11 cellular contexts compared by ENCODE assay signal in the genomic region with DNA sequence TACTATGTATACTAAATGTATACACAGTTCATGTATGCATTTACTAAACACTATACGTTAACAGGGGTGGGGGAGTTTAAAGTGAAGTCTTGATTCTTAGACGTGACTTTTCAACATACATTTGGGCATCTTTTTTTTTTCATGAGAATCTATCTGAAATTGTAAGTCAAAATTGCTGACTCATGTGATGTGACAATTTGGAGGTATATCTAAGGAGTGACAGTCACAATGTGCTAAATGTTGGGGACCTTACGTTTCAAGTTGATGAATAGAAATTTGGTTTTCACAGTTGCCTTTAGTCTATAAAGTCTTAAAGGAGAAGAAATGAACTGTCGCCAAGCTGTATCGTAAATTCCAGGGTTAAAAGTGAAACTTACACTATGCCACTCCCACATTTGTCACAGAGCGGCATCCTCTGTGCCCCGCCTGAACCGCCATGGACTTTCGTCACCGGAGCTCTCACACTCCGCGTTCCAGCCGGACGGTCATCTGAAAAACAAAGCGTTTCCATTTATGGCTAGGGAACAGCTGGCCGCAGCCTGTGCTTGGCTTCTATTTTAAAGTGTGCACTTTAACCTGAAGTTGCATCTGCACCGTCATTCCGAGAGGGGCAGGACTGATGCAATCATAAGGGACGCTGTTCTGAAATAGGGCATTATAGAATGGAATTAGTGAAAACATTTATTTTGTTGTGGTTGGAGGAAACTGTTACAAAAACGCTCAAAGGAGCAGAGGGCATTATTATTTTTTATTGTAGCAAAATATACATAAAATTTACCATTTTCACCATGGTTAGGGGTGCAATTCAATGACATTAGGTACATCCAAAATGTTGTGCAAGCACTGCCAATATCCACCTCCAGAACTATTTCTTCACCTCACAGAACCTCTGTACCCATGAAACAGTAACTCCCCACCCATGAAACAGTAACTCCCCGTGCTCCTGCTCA. TPM values are rescaled to one million over a fixed set of nuclear protein-coding genes. Genes with fewer than 3 reads are reported as not detected.
DNase-seq lines count a peak whose midpoint lies in the region; ATAC-seq, FAIRE-seq and TF ChIP-seq lines count a peak whose summit lies in the region.
"Had no signal": no experiment of that assay in that cellular context is flagged by ENCODE, and none has a peak within 500 bp of the region (broad histone marks: within the 10 kb centered on the region; RNA-seq: fewer than 3 reads in every experiment).

No MANE protein-coding gene starts in this region.

- no peak for TF ChIP-seq RAD21 in H1 (IDR thresholded peaks at IDR 0.05 in 1 of 2, conservative IDR thresholded peaks at IDR 0.05 in 1 of 2; ENCODE audit: low read depth in 2 of 2, low read length in 2 of 2)

- no peak overlapping the region for H3K4me3 Mint-ChIP-seq in CD8-positive, alpha-beta T cell
- H3K4me3 Mint-ChIP-seq: memory B cell had no signal

- H2AK5ac ChIP-seq in H1 (ENCODE audit: low read depth, low read length) = no peak overlapping the region

- intact Hi-C loops in vagina (cut with DNase I) = loop anchor here (5.0 kb wide), 1 partner anchor 418 kb away; no protein-coding TSS in a partner anchor
- intact Hi-C loops in CD8-positive, alpha-beta T cell (cut with DNase I, micrococcal nuclease) = no loop called here

- POLR2A ChIA-PET in H1 (lab: Charles Lee; ENCODE audit: partially characterized antibody) = no interaction called here
- POLR2A ChIA-PET in CD8-positive, alpha-beta T cell (lab: Charles Lee) = no interaction called here

- H2BK20ac ChIP-seq in H1 (ENCODE audit: low read length) = no peak overlapping the region

- no peaks in the 10 kb centered on the region for H3K79me1 ChIP-seq in H1 (ENCODE audit: low read depth, low read length)

- H3K36me3 ChIP-seq in H1 (ENCODE audit: control insufficient read depth in 2 of 4, insufficient read depth in 4 of 4, low read length in 3 of 4) = peaks cover 0 to 8% (median 0%) of the 10 kb centered on the region in 4 experiments; a peak in 1 of 8 replicates
- H3K36me3 ChIP-seq in mucosa of rectum (ENCODE audit: control insufficient read depth in 2 of 2, insufficient read depth in 2 of 2, low read length in 2 of 2) = no peaks in the 10 kb centered on the region
- H3K36me3 ChIP-seq in vagina = no peaks in the 10 kb centered on the region
- no peaks in the 10 kb centered on the region for H3K36me3 ChIP-seq in CD8-positive, alpha-beta T cell (ENCODE audit: insufficient read depth, low read length)

- no peak overlapping the region for H3K18ac ChIP-seq in H1 (ENCODE audit: extremely low read depth, low read length)

- no peak overlapping the region for H3K14ac ChIP-seq in H1 (ENCODE audit: insufficient read length)

- H3K27me3 Mint-ChIP-seq in CD8-positive, alpha-beta T cell (ENCODE audit: low read depth) = peaks cover 29% of the 10 kb centered on the region

- H3K9ac ChIP-seq in H1 (replicated peaks in 1 of 4; ENCODE audit: extremely low read depth in 1 of 4, low read depth in 3 of 4, low read length in 3 of 4) (no peak overlapping the region), mucosa of rectum (ENCODE audit: low read depth in 1 of 2, low read length in 2 of 2) (peak overlapping the region in 1 of 2 donors; percentile 15)

- no peak overlapping the region for H2AFZ ChIP-seq in H1 (ENCODE audit: low read length)

- no peak overlapping the region for H2BK5ac ChIP-seq in H1 (ENCODE audit: low read depth, low read length)

- H3K79me2 ChIP-seq in H1 (ENCODE audit: control insufficient read depth in 1 of 2, insufficient read depth in 2 of 2, low read length in 2 of 2) = no peaks in the 10 kb centered on the region

- CTCF ChIA-PET in H1 (lab: Charles Lee; ENCODE audit: partially characterized antibody) = no interaction called here
- CTCF ChIA-PET in CD8-positive, alpha-beta T cell (lab: Charles Lee) = no interaction called here

- H4K20me1 ChIP-seq in H1 (replicated peaks in 1 of 2; ENCODE audit: control insufficient read depth in 1 of 2, insufficient read depth in 2 of 2, low read length in 2 of 2) = peaks cover 0 to 1% of the 10 kb centered on the region in 2 experiments

- H3K27ac Mint-ChIP-seq in CD8-positive, alpha-beta T cell = no peak overlapping the region
- H3K27ac Mint-ChIP-seq: memory B cell had no signal

- no peak for TF ChIP-seq CTCF in H1 (IDR thresholded peaks at IDR 0.05; ENCODE audit: control extremely low read depth in 1 of 3, insufficient read depth in 1 of 3, low read depth in 1 of 3, low read length in 3 of 3)
- no peak for TF ChIP-seq CTCF in vagina (IDR thresholded peaks at IDR 0.05)
- no peak for TF ChIP-seq CTCF in CD8-positive, alpha-beta T cell (IDR thresholded peaks at IDR 0.05)

- no peak overlapping the region for H2BK120ac ChIP-seq in H1 (replicated peaks; ENCODE audit: low read depth, low read length)

- TF ChIP-seq POLR2A in H1 (IDR thresholded peaks at IDR 0.05; ENCODE audit: control extremely low read depth in 1 of 2, low read depth in 2 of 2, low read length in 2 of 2) = no peak
- no peak for TF ChIP-seq POLR2A in vagina (IDR thresholded peaks at IDR 0.05)

- no peak overlapping the region for H3K56ac ChIP-seq in H1 (replicated peaks; ENCODE audit: insufficient read length, low read depth, low read length)

- H3K9me3 Mint-ChIP-seq in CD8-positive, alpha-beta T cell = no peaks in the 10 kb centered on the region

- H3K27ac ChIP-seq in H1 (ENCODE audit: low read depth, low read length) = no peak overlapping the region
- H3K27ac ChIP-seq in mucosa of rectum (ENCODE audit: low read depth in 2 of 2, low read length in 2 of 2) = peak overlapping the region; percentile 12 to 63
- peak overlapping the region; percentile 63 for H3K27ac ChIP-seq in vagina
- H3K27ac ChIP-seq in CD8-positive, alpha-beta T cell (ENCODE audit: low read depth, low read length) = no peak overlapping the region

- H4K8ac ChIP-seq in H1 (ENCODE audit: extremely low read depth, insufficient read depth, low read length) = no peak overlapping the region

- no peak overlapping the region for H4K5ac ChIP-seq in H1 (ENCODE audit: insufficient read length, low read depth, low read length)

- no peak overlapping the region for H2BK12ac ChIP-seq in H1 (ENCODE audit: low read depth, low read length)

- H3K4me1 Mint-ChIP-seq in CD8-positive, alpha-beta T cell (ENCODE audit: low read depth) = no peaks in the 10 kb centered on the region
- H3K4me1 Mint-ChIP-seq: memory B cell had no signal

- TF ChIP-seq EP300 in H1 (IDR thresholded peaks at IDR 0.05; ENCODE audit: borderline replicate concordance in 1 of 2, low read depth in 2 of 2, low read length in 2 of 2) = no peak

- no peak for ATAC-seq in CD8-positive, alpha-beta T cell
- ATAC-seq in HG03460 (IDR thresholded peaks at IDR 0.05; ENCODE audit: unreplicated experiment) = no peak
- ATAC-seq in GM18870 (IDR thresholded peaks at IDR 0.05; ENCODE audit: unreplicated experiment) = no peak

- H3K4me3 ChIP-seq in H1 (ENCODE audit: extremely low read depth in 1 of 4, insufficient read depth in 2 of 4, low read depth in 3 of 4, low read length in 4 of 4) (no peak overlapping the region), mucosa of rectum (ENCODE audit: low read length in 2 of 2) (peak overlapping the region; percentile 21 to 44), vagina (peak overlapping the region; percentile 18 to 22)
- no peak overlapping the region for H3K4me3 ChIP-seq in CD8-positive, alpha-beta T cell (ENCODE audit: low read depth, low read length)

- no peak overlapping the region for H3K4ac ChIP-seq in H1 (replicated peaks; ENCODE audit: insufficient read length, low read depth, low read length)

- H3K36me3 Mint-ChIP-seq in CD8-positive, alpha-beta T cell = no peaks in the 10 kb centered on the region
- H3K36me3 Mint-ChIP-seq: memory B cell had no signal

- no peak overlapping the region for H4K91ac ChIP-seq in H1 (replicated peaks; ENCODE audit: insufficient read length, low read length)

- no peak overlapping the region for H2BK15ac ChIP-seq in H1 (ENCODE audit: low read length)

- DNase-seq in LoVo (ENCODE audit: low spot score) (peak; percentile 84), H1 (ENCODE audit: low read depth in 1 of 2, low spot score in 2 of 2) (no peak), vagina (ENCODE audit: extremely low spot score in 2 of 2) (no peak), NCI-H1048 (lab: John Stamatoyannopoulos, UW) (no peak)
- no peak for DNase-seq in CD8-positive, alpha-beta T cell
- DNase-seq: dorsolateral prefrontal cortex had no signal

- H3K4me1 ChIP-seq in H1 (replicated peaks in 1 of 4; ENCODE audit: control insufficient read depth in 3 of 4, insufficient read depth in 4 of 4, low read length in 3 of 4) (peaks cover 0 to 5% (median 0%) of the 10 kb centered on the region in 4 experiments; a peak in 1 of 7 replicates), mucosa of rectum (ENCODE audit: control insufficient read depth in 2 of 2, insufficient read depth in 2 of 2, low read length in 2 of 2) (peaks cover 0 to 2% of the 10 kb centered on the region in 2 donors), vagina (no peaks in the 10 kb centered on the region)
- no peaks in the 10 kb centered on the region for H3K4me1 ChIP-seq in CD8-positive, alpha-beta T cell (ENCODE audit: insufficient read depth, low read length)

- H3K23ac ChIP-seq in H1 (ENCODE audit: insufficient read length) = no peak overlapping the region

- 94% methylated on average over 21 of the region's 21 CpGs; no CpG with 5 or more reads in 1 of the 2 experiments for WGBS in H1 (ENCODE audit: extremely low coverage in 1 of 2, insufficient coverage in 1 of 2, insufficient read length in 1 of 2, insufficient replicate concordance in 2 of 2, low coverage in 1 of 2, low lambda C conversion rate in 2 of 2, missing lambda C conversion rate in 1 of 2), 2 experiments

- peaks cover 7 to 11% of the 10 kb centered on the region in 2 experiments for H3K9me3 ChIP-seq in H1 (ENCODE audit: insufficient read depth in 2 of 2, low read depth in 1 of 2, low read length in 1 of 2)
- peaks cover 0 to 3% of the 10 kb centered on the region in 2 donors for H3K9me3 ChIP-seq in mucosa of rectum (ENCODE audit: control insufficient read depth in 2 of 2, low read length in 2 of 2)
- no peaks in the 10 kb centered on the region for H3K9me3 ChIP-seq in vagina
- no peaks in the 10 kb centered on the region for H3K9me3 ChIP-seq in CD8-positive, alpha-beta T cell (ENCODE audit: low read length)

- FAIRE-seq in H1 (lab: Jason Lieb, UNC) = no peak
- FAIRE-seq: H54 had no signal

- no peaks in the 10 kb centered on the region for H3K27me3 ChIP-seq in H1 (replicated peaks in 1 of 4; ENCODE audit: control insufficient read depth in 3 of 4, extremely low read depth in 1 of 4, insufficient read depth in 3 of 4, low read length in 3 of 4)
- H3K27me3 ChIP-seq in mucosa of rectum (ENCODE audit: control insufficient read depth in 2 of 2, insufficient read depth in 2 of 2, low read length in 2 of 2) = no peaks in the 10 kb centered on the region
- no peaks in the 10 kb centered on the region for H3K27me3 ChIP-seq in vagina
- H3K27me3 ChIP-seq in CD8-positive, alpha-beta T cell (ENCODE audit: insufficient read depth, low read length) = no peaks in the 10 kb centered on the region
- H3K27me3 ChIP-seq: dorsolateral prefrontal cortex had no signal

- H3K4me2 ChIP-seq in H1 (ENCODE audit: insufficient read depth in 1 of 2, low read depth in 2 of 2, low read length in 2 of 2) = no peak overlapping the region

- H3K23me2 ChIP-seq in H1 (ENCODE audit: low read depth, low read length) = no peaks in the 10 kb centered on the region

RNA-seq across cellular contexts. Expression of a gene that starts 30.9 kb away (rescaled TPM):
- 7.6 and 8.1 TPM in 2 replicates for total RNA-seq in H1 (2021; fragmentation: NEBNext Ultra II Directional; extraction: Animal tissue kit (Norgen Biotek cat#: 25700))
- 8.1 and 8.9 TPM in 2 replicates for polyA plus RNA-seq in H1 (2011; rRNA removed)
- 11.8 TPM for polyA plus RNA-seq in H1 (2011; cell fraction: cytosol; rRNA removed)
- polyA plus RNA-seq in H1 (2011; cell fraction: nucleus; rRNA removed) = 10.6 TPM
- polyA plus RNA-seq in H1 (2012, experiment 1 of 2) = 5.9 to 7.2 TPM (median 6.7 TPM) in 4 replicates
- 6.8 TPM for polyA plus RNA-seq in H1 (2012, experiment 2 of 2)
- 4.0 TPM for polyA plus RNA-seq in H1 (2013, experiment 1 of 2)
- polyA plus RNA-seq in H1 (2013, experiment 2 of 2) = 3.8 TPM
- 12.5 and 12.7 TPM in 2 replicates for polyA minus RNA-seq in H1 (2011; rRNA and poly(A)+ RNA removed)
- 8.9 TPM for polyA minus RNA-seq in H1 (2011; cell fraction: cytosol; rRNA and poly(A)+ RNA removed)
- 18.0 TPM for polyA minus RNA-seq in H1 (2011; cell fraction: nucleus; rRNA and poly(A)+ RNA removed)
- total RNA-seq in vagina = 148 TPM
- total RNA-seq in CD8-positive, alpha-beta T cell = not detected

RNA-seq across cellular contexts. Expression of a gene that starts 32.8 kb away (rescaled TPM):
- 2.5 and 3.1 TPM in 2 replicates for total RNA-seq in H1 (2021; fragmentation: NEBNext Ultra II Directional; extraction: Animal tissue kit (Norgen Biotek cat#: 25700))
- polyA plus RNA-seq in H1 (2011; rRNA removed) = 0.33 and 0.36 TPM in 2 replicates
- polyA plus RNA-seq in H1 (2011; cell fraction: cytosol; rRNA removed) = 0.87 TPM
- 0.76 TPM for polyA plus RNA-seq in H1 (2011; cell fraction: nucleus; rRNA removed)
- 1.1 to 2.3 TPM (median 1.4 TPM) in 4 replicates for polyA plus RNA-seq in H1 (2012, experiment 1 of 2)
- 0.28 TPM for polyA plus RNA-seq in H1 (2012, experiment 2 of 2)
- 3.1 TPM for polyA plus RNA-seq in H1 (2013, experiment 1 of 2)
- polyA plus RNA-seq in H1 (2013, experiment 2 of 2) = 3.1 TPM
- 1.6 and 2.1 TPM in 2 replicates for polyA minus RNA-seq in H1 (2011; rRNA and poly(A)+ RNA removed)
- 3.6 TPM for polyA minus RNA-seq in H1 (2011; cell fraction: cytosol; rRNA and poly(A)+ RNA removed)
- polyA minus RNA-seq in H1 (2011; cell fraction: nucleus; rRNA and poly(A)+ RNA removed) = 7.4 TPM
- 1.2 TPM for total RNA-seq in vagina
- total RNA-seq in CD8-positive, alpha-beta T cell = under 1 TPM in 1 of 2 experiments, not detected in 1; 0.57 TPM

Comparison
In these comparisons a context has a peak if more than half of its experiments do, and no peak if none do; other contexts are left out.
1. H3K27ac ChIP-seq: peak in mucosa of rectum (2 of 2) and vagina (single experiment); none in H1 (single experiment) and CD8-positive, alpha-beta T cell (single experiment).
2. H3K4me3 ChIP-seq: peak in mucosa of rectum (2 of 2) and vagina (2 of 2); none in H1 (0 of 4) and CD8-positive, alpha-beta T cell (single experiment).
3. RNA of a gene that starts 30.9 kb away (total RNA-seq): 148 TPM in vagina (single experiment); 7.6 to 8.1 TPM in H1 and not detected in CD8-positive, alpha-beta T cell; every median in the first group is over 10 times any median in the second.